ENCODE assay signal across 15 cellular contexts in genomic region chr3:48949376-48949717, GRCh38. TPM values are rescaled to one million over a fixed set of nuclear protein-coding genes. Genes with fewer than 3 reads are reported as not detected.
DNase-seq lines count a peak whose midpoint lies in the region; ATAC-seq, FAIRE-seq and TF ChIP-seq lines count a peak whose summit lies in the region.
"Had no signal": no experiment of that assay in that cellular context is flagged by ENCODE, and none has a peak within 500 bp of the region (broad histone marks: within the 10 kb centered on the region; RNA-seq: fewer than 3 reads in every experiment).

No MANE protein-coding gene starts in this region.

- H3K27me3 ChIP-seq in left ventricle myocardium inferior (ENCODE audit: low read depth) (no peaks in the 10 kb centered on the region), skeletal muscle tissue (ENCODE audit: control insufficient read depth in 3 of 3, insufficient read depth in 3 of 3, low read length in 3 of 3) (no peaks in the 10 kb centered on the region)

- TF ChIP-seq POLR2A in GM12891 (IDR thresholded peaks at IDR 0.05; ENCODE audit: low read depth, low read length) = no peak

- DNase-seq in GM12891 (ENCODE audit: insufficient read length, low spot score) (no peak), amniotic epithelial cell (ENCODE audit: low read depth) (peak; percentile 65), left ventricle myocardium inferior (no peak), UCSD-AML1 (lab: John Stamatoyannopoulos, UW; ENCODE audit: unreplicated experiment) (no peak), left colon (no peak), dedifferentiated amniotic fluid mesenchymal stem cell (ENCODE audit: extremely low spot score) (no peak)
- DNase-seq in activated CD8-positive, alpha-beta memory T cell treated with anti-CD3 and anti-CD28 coated beads for 24 hours = no peak
- DNase-seq: activated naive CD4-positive, alpha-beta T cell; H7; head of caudate nucleus; KBM-7; NCI-H345; stimulated activated naive CD4-positive, alpha-beta T cell treated with Interleukin-2 at 50 U/mL for 16 hours had no signal

- no peak for ATAC-seq in left colon

- TF ChIP-seq CTCF in left ventricle myocardium inferior (IDR thresholded peaks at IDR 0.05; ENCODE audit: borderline replicate concordance) = no peak

- no peaks in the 10 kb centered on the region for H3K9me3 ChIP-seq in left ventricle myocardium inferior (replicated peaks)
- H3K9me3 ChIP-seq in skeletal muscle tissue (ENCODE audit: control insufficient read depth in 3 of 3, low read length in 3 of 3) = no peaks in the 10 kb centered on the region

- H3K36me3 ChIP-seq in left ventricle myocardium inferior (peaks cover 21% of the 10 kb centered on the region), skeletal muscle tissue (ENCODE audit: control insufficient read depth in 3 of 3, insufficient read depth in 3 of 3, low read length in 3 of 3) (peaks cover 0 to 10% (median 3%) of the 10 kb centered on the region in 3 donors)

- H3K4me3 ChIP-seq in left ventricle myocardium inferior (peak overlapping the region; percentile 54), skeletal muscle tissue (ENCODE audit: low read length in 3 of 3) (no peak overlapping the region)

- peak; percentile 5 for FAIRE-seq in GM12891 (lab: Jason Lieb, UNC)
- FAIRE-seq: D721Med had no signal

- H3K4me1 ChIP-seq in left ventricle myocardium inferior (peaks cover 69% of the 10 kb centered on the region), skeletal muscle tissue (ENCODE audit: control insufficient read depth in 3 of 3, insufficient read depth in 3 of 3, low read length in 3 of 3) (peaks cover 13 to 37% (median 19%) of the 10 kb centered on the region in 3 donors)

- H3K9ac ChIP-seq in skeletal muscle tissue (ENCODE audit: low read depth in 1 of 3, low read length in 3 of 3) = peak overlapping the region in 1 of 3 donors; percentile 27

- intact Hi-C loops in left ventricle myocardium inferior (cut with micrococcal nuclease) (no loop called here), left colon (cut with DNase I, micrococcal nuclease) (no loop called here)

- peak overlapping the region; percentile 88 for H3K27ac ChIP-seq in left ventricle myocardium inferior (replicated peaks)
- peak overlapping the region; percentile 54 for H3K27ac ChIP-seq in skeletal muscle tissue (ENCODE audit: low read depth, low read length)

TF ChIP-seq in GM12891, 5 proteins besides CTCF, POLR2A, EP300 and RAD21:
- TF ChIP-seq TAF1 (IDR thresholded peaks at IDR 0.05; ENCODE audit: low read depth, low read length) = no peak
- no peak for TF ChIP-seq POLR2AphosphoS5 (IDR thresholded peaks at IDR 0.05; ENCODE audit: low read depth, low read length)

RNA-seq across cellular contexts. Expression of gene ARIH2, which starts 30.7 kb away (rescaled TPM):
- 31.0 TPM for polyA plus RNA-seq in GM12891 (2012; ENCODE audit: low read depth, missing spikeins)
- total RNA-seq in left ventricle myocardium inferior (180 TPM), skeletal muscle tissue (51.7 TPM), left colon (10 to 100 TPM; 72.3 to 82.0 TPM)

RNA-seq across cellular contexts. Expression of gene P4HTM, which starts 40.7 kb away (rescaled TPM):
- 17.9 TPM for polyA plus RNA-seq in GM12891 (2012; ENCODE audit: low read depth, missing spikeins)
- 28.9 TPM for total RNA-seq in left ventricle myocardium inferior
- total RNA-seq in skeletal muscle tissue = 17.2 TPM
- 10 to 100 TPM; 33.8 to 47.3 TPM for total RNA-seq in left colon

RNA-seq across cellular contexts. Expression of gene SLC25A20, which starts 50.7 kb away (rescaled TPM):
- polyA plus RNA-seq in GM12891 (2012; ENCODE audit: low read depth, missing spikeins) = 14.2 TPM
- total RNA-seq in left ventricle myocardium inferior (94.1 TPM), skeletal muscle tissue (15.1 TPM), left colon (10 to 100 TPM; 43.0 to 56.3 TPM)

RNA-seq across cellular contexts. Expression of gene WDR6, which starts 57.8 kb away (rescaled TPM):
- polyA plus RNA-seq in GM12891 (2012; ENCODE audit: low read depth, missing spikeins) = 126 TPM
- total RNA-seq in left ventricle myocardium inferior (79.0 TPM), skeletal muscle tissue (54.3 TPM), left colon (100 to 1,000 TPM; 114 to 121 TPM)
